ENCODE assay signal across 22 cellular contexts in genomic region chr10:84542552-84542951, GRCh38.
"Had no signal": no experiment of that assay in that cellular context is flagged by ENCODE, and none has a peak within 500 bp of the region (broad histone marks: within the 10 kb centered on the region; RNA-seq: fewer than 3 reads in every experiment).

No MANE protein-coding gene starts in this region.

- H3K4me3 Mint-ChIP-seq: activated CD4-positive, alpha-beta memory T cell treated with anti-CD3 and anti-CD28 coated beads for 36 hours; activated naive CD4-positive, alpha-beta T cell treated with anti-CD3 and anti-CD28 coated beads, Interleukin-2, amount 10 ng/mL, durations not matched to agents 7 days and 5 days; activated T-cell treated with anti-CD3 and anti-CD28 coated beads, Interleukin-2, amount 50 U/mL, for 72 hours; T-helper 17 cell had no signal

- H3K36me3 Mint-ChIP-seq: activated CD4-positive, alpha-beta memory T cell treated with anti-CD3 and anti-CD28 coated beads for 36 hours; activated naive CD4-positive, alpha-beta T cell treated with anti-CD3 and anti-CD28 coated beads, Interleukin-2, amount 10 ng/mL, durations not matched to agents 7 days and 5 days had no signal

- DNase-seq: activated CD4-positive, alpha-beta memory T cell treated with anti-CD3 and anti-CD28 coated beads for 36 hours; activated CD4-positive, alpha-beta T cell treated with anti-CD3 and anti-CD28 coated beads for 48 hours; activated effector memory CD4-positive, alpha-beta T cell treated with Interleukin-2 at 50 U/mL for 16 hours; activated naive CD4-positive, alpha-beta T cell treated with anti-CD3 and anti-CD28 coated beads, Interleukin-2, amount 10 ng/mL, durations not matched to agents 7 days and 5 days; activated T-cell treated with anti-CD3 and anti-CD28 coated beads, Interleukin-2, amount 50 U/mL, for 72 hours; amygdala; cerebellar nuclear complex; esophagus squamous epithelium; gastrocnemius medialis; left cardiac atrium; mucosa of descending colon; pancreas; psoas muscle; spleen; stimulated activated CD4-positive, alpha-beta T cell treated with anti-CD3 and anti-CD28 coated beads, Interleukin-4, amount 100 ng/mL, for 24 hours; stimulated activated naive CD4-positive, alpha-beta T cell treated with Interleukin-2 at 50 U/mL for 16 hours; T-helper 17 cell; upper lobe of right lung had no signal

- H3K27ac Mint-ChIP-seq: activated CD4-positive, alpha-beta memory T cell treated with anti-CD3 and anti-CD28 coated beads for 36 hours; activated naive CD4-positive, alpha-beta T cell treated with anti-CD3 and anti-CD28 coated beads, Interleukin-2, amount 10 ng/mL, durations not matched to agents 7 days and 5 days; activated T-cell treated with anti-CD3 and anti-CD28 coated beads, Interleukin-2, amount 50 U/mL, for 72 hours; T-helper 17 cell had no signal

- H3K27ac ChIP-seq: coronary artery, esophagus squamous epithelium, gastrocnemius medialis, neutrophil, pancreas, psoas muscle, right atrium auricular region, spleen, thoracic aorta, upper lobe of right lung had no signal

- ATAC-seq: activated T-cell treated with anti-CD3 and anti-CD28 coated beads, Interleukin-2, amount 50 U/mL, for 72 hours; gastrocnemius medialis; left cardiac atrium; mucosa of descending colon; pancreas; psoas muscle; T-helper 17 cell; upper lobe of right lung had no signal

- H3K27me3 ChIP-seq: right atrium auricular region had no signal

- H3K36me3 ChIP-seq: esophagus squamous epithelium, gastrocnemius medialis, neutrophil, pancreas, right atrium auricular region, spleen, thoracic aorta, upper lobe of right lung had no signal

- H3K4me3 ChIP-seq: coronary artery, esophagus squamous epithelium, gastrocnemius medialis, mucosa of descending colon, pancreas, psoas muscle, right atrium auricular region, spleen, thoracic aorta, upper lobe of right lung had no signal

- H3K9me3 Mint-ChIP-seq: activated CD4-positive, alpha-beta memory T cell treated with anti-CD3 and anti-CD28 coated beads for 36 hours; activated naive CD4-positive, alpha-beta T cell treated with anti-CD3 and anti-CD28 coated beads, Interleukin-2, amount 10 ng/mL, durations not matched to agents 7 days and 5 days; activated T-cell treated with anti-CD3 and anti-CD28 coated beads, Interleukin-2, amount 50 U/mL, for 72 hours had no signal
